Comparison of ENCODE assay signal across 2 cellular contexts in genomic region chr17:61462734-61463067, GRCh38.
TF ChIP-seq lines count a peak whose summit lies in the region.

No MANE protein-coding gene starts in this region.

TF ChIP-seq in GM23338, 12 proteins besides CTCF, POLR2A, EP300 and RAD21:
- TF ChIP-seq JUNB (IDR thresholded peaks at IDR 0.05; ENCODE audit: unreplicated experiment) = no peak
- TF ChIP-seq EZH2 (IDR thresholded peaks at IDR 0.05; ENCODE audit: low read depth, unreplicated experiment) = peak; percentile 75

TF ChIP-seq in H1, 55 proteins besides CTCF, POLR2A, EP300 and RAD21:
- TF ChIP-seq BCL11A (IDR thresholded peaks at IDR 0.05; ENCODE audit: low read depth in 2 of 2, low read length in 2 of 2) (no peak), SP1 (IDR thresholded peaks at IDR 0.05; ENCODE audit: low read depth, low read length) (no peak), PHF8 (conservative IDR thresholded peaks at IDR 0.05; ENCODE audit: low read depth, low read length) (no peak), TAF7 (optimal IDR thresholded peaks at IDR 0.05; ENCODE audit: borderline replicate concordance, low read depth, low read length) (no peak), SIN3A (conservative IDR thresholded peaks at IDR 0.05 in 1 of 2, IDR thresholded peaks at IDR 0.05 in 1 of 2; ENCODE audit: low read depth in 1 of 2, low read length in 2 of 2) (no peak), CHD2 (IDR thresholded peaks at IDR 0.05; ENCODE audit: low read length) (no peak), CHD7 (IDR thresholded peaks at IDR 0.05; ENCODE audit: insufficient replicate concordance, low read length) (no peak), FOSL1 (IDR thresholded peaks at IDR 0.05; ENCODE audit: insufficient read depth, low read depth, low read length) (no peak), BACH1 (IDR thresholded peaks at IDR 0.05; ENCODE audit: low read length) (no peak), POU5F1 (IDR thresholded peaks at IDR 0.05; ENCODE audit: low read depth, low read length) (no peak), JUN (IDR thresholded peaks at IDR 0.05; ENCODE audit: low read depth, low read length) (no peak), NRF1 (IDR thresholded peaks at IDR 0.05; ENCODE audit: low read depth, low read length) (no peak), RFX5 (IDR thresholded peaks at IDR 0.05; ENCODE audit: borderline replicate concordance, low read depth, low read length) (no peak), ATF3 (IDR thresholded peaks at IDR 0.05; ENCODE audit: insufficient read depth, low read depth, low read length) (no peak), TCF12 (IDR thresholded peaks at IDR 0.05; ENCODE audit: low read depth, low read length) (no peak), CBX5 (IDR thresholded peaks at IDR 0.05; ENCODE audit: low read depth, low read length) (no peak)
